Comparison of ENCODE assay signal across 12 cellular contexts in the genomic region with DNA sequence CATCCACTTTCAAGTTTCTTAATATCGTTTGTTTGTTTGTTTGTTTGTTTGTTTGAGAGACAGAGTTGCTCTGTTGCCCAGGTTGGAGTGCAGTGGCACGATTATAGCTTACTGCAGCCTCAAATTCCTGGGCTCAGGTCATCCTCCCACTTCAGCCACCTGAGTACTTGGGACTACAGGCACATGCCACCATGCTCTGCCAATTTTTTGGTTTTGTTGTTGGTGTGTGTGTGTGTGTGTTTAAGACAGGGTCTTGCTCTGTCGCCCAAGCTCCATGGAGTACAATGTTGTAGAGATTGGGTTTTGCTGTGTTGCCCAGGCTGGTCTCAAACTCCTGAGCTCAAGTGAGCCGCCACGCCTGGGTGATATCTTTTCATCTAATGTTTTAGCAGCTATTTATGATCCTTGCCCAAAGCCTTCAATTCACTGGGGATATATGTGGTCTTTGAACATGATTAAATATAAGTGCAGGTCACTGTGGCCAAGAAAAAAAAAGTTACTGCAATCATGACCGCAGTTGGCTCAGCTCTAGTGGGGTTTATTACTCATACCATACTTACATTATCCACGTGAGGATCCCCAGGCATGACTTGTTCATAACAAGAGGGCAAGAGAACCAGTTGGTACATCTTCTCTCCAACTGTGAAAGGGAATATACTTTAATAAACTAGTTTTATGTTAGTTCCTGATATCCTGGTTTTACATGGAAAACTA. TPM values are rescaled to one million over a fixed set of nuclear protein-coding genes. Genes with fewer than 3 reads are reported as not detected.
DNase-seq lines count a peak whose midpoint lies in the region; ATAC-seq and TF ChIP-seq lines count a peak whose summit lies in the region.
"Had no signal": no experiment of that assay in that cellular context is flagged by ENCODE, and none has a peak within 500 bp of the region (broad histone marks: within the 10 kb centered on the region; RNA-seq: fewer than 3 reads in every experiment).

No MANE protein-coding gene starts in this region.

- H3K9me3 Mint-ChIP-seq in activated B cell treated with CpG ODN at 0.5 μM for 24 hours (no peaks in the 10 kb centered on the region), type B pancreatic cell (no peaks in the 10 kb centered on the region)

- no peak overlapping the region for H3K4me3 ChIP-seq in fibroblast of pulmonary artery (replicated peaks; ENCODE audit: low read depth, low read length)
- H3K4me3 ChIP-seq: right atrium auricular region had no signal

- H3K27ac Mint-ChIP-seq in activated B cell treated with CpG ODN at 0.5 μM for 24 hours (peak overlapping the region; percentile 41), type B pancreatic cell (no peak overlapping the region)
- H3K27ac Mint-ChIP-seq: mesothelial cell of epicardium had no signal

- DNase-seq in DMS79 treated with DMSO at 0.1 percent for 48 hours (lab: John Stamatoyannopoulos, UW) (peak; percentile 66), activated B cell treated with CpG ODN at 0.5 μM for 24 hours (no peak), fibroblast of pulmonary artery (ENCODE audit: low read depth) (peak; percentile 61), NCI-H2081 (lab: John Stamatoyannopoulos, UW) (no peak), dermis blood vessel endothelial cell (no peak), type B pancreatic cell (ENCODE audit: extremely low spot score, unreplicated experiment) (no peak)
- DNase-seq in stimulated activated naive CD4-positive, alpha-beta T cell treated with Interleukin-2 at 50 U/mL for 16 hours (lab: John Stamatoyannopoulos, UW), result no peak
- DNase-seq: KBM-7, NCI-H510A had no signal

- H3K4me1 Mint-ChIP-seq in activated B cell treated with CpG ODN at 0.5 μM for 24 hours (peaks cover 17% of the 10 kb centered on the region), type B pancreatic cell (ENCODE audit: unreplicated experiment) (no peaks in the 10 kb centered on the region)
- H3K4me1 Mint-ChIP-seq: mesothelial cell of epicardium had no signal

- CTCF ChIA-PET in activated B cell treated with CpG ODN at 0.5 μM for 24 hours (lab: Charles Lee), result interaction anchor here (1.1 kb wide), 1 partner anchor 61 kb away, joined by 3 read pairs; no protein-coding TSS in a partner anchor

- ATAC-seq in HG02610 (IDR thresholded peaks at IDR 0.05; ENCODE audit: unreplicated experiment), result peak; percentile 65
- ATAC-seq in activated B cell treated with CpG ODN at 0.5 μM for 24 hours (ENCODE audit: low read depth), result peak; percentile 72

- peaks cover 69% of the 10 kb centered on the region for H3K36me3 Mint-ChIP-seq in activated B cell treated with CpG ODN at 0.5 μM for 24 hours (ENCODE audit: low read depth)
- peaks cover 18% of the 10 kb centered on the region for H3K36me3 Mint-ChIP-seq in type B pancreatic cell

- intact Hi-C loops in activated B cell treated with CpG ODN at 0.5 μM for 24 hours (cut with micrococcal nuclease), result no loop called here

- no peak for TF ChIP-seq CTCF in activated B cell treated with CpG ODN at 0.5 μM for 24 hours (IDR thresholded peaks at IDR 0.05)
- TF ChIP-seq CTCF in fibroblast of pulmonary artery (IDR thresholded peaks at IDR 0.05; ENCODE audit: low read length, missing control alignments), result no peak
- no peak for TF ChIP-seq CTCF in type B pancreatic cell (conservative IDR thresholded peaks at IDR 0.05)

- H3K27me3 Mint-ChIP-seq in activated B cell treated with CpG ODN at 0.5 μM for 24 hours, result no peaks in the 10 kb centered on the region
- no peaks in the 10 kb centered on the region for H3K27me3 Mint-ChIP-seq in type B pancreatic cell

- POLR2A ChIA-PET in activated B cell treated with CpG ODN at 0.5 μM for 24 hours (lab: Charles Lee), result interaction anchor here (0.5 to 1.2 kb wide), 3 partner anchors 13 to 1172 kb away, joined by 3 to 10 read pairs (median 3); no protein-coding TSS in a partner anchor

- H3K4me3 Mint-ChIP-seq in activated B cell treated with CpG ODN at 0.5 μM for 24 hours (no peak overlapping the region), type B pancreatic cell (no peak overlapping the region)
- H3K4me3 Mint-ChIP-seq: mesothelial cell of epicardium had no signal

RNA-seq across cellular contexts. Expression of a gene that starts 8.0 kb away (rescaled TPM):
- 29.6 and 32.0 TPM in 2 replicates for total RNA-seq in activated B cell treated with CpG ODN at 0.5 μM for 24 hours
- 36.1 and 40.6 TPM in 2 replicates for total RNA-seq in dermis blood vessel endothelial cell
- 27.7 and 43.3 TPM in 2 replicates for total RNA-seq in type B pancreatic cell (ENCODE audit: low replicate concordance)

RNA-seq across cellular contexts. Expression of a gene that starts 8.1 kb away (rescaled TPM):
- total RNA-seq in activated B cell treated with CpG ODN at 0.5 μM for 24 hours (0.58 and 0.61 TPM in 2 replicates), dermis blood vessel endothelial cell (0.65 and 0.68 TPM in 2 replicates), type B pancreatic cell (ENCODE audit: low replicate concordance) (1.1 and 1.3 TPM in 2 replicates)

RNA-seq across cellular contexts. Expression of a gene that starts 51.6 kb away (rescaled TPM):
- total RNA-seq in activated B cell treated with CpG ODN at 0.5 μM for 24 hours, result 45.2 and 54.2 TPM in 2 replicates
- total RNA-seq in dermis blood vessel endothelial cell, result 47.0 and 87.4 TPM in 2 replicates
- 94.4 and 160 TPM in 2 replicates for total RNA-seq in type B pancreatic cell (ENCODE audit: low replicate concordance)

Comparison
In these comparisons a context has a peak if more than half of its experiments do, and no peak if none do; other contexts are left out.
1. DNase-seq: peak in DMS79 treated with DMSO at 0.1 percent for 48 hours (single experiment) and fibroblast of pulmonary artery (single experiment); none in activated B cell treated with CpG ODN at 0.5 μM for 24 hours (single experiment), NCI-H2081 (0 of 2), dermis blood vessel endothelial cell (single experiment), type B pancreatic cell (single experiment) and stimulated activated naive CD4-positive, alpha-beta T cell treated with Interleukin-2 at 50 U/mL for 16 hours (single experiment).